ENCODE assay signal across 8 cellular contexts in the genomic region with DNA sequence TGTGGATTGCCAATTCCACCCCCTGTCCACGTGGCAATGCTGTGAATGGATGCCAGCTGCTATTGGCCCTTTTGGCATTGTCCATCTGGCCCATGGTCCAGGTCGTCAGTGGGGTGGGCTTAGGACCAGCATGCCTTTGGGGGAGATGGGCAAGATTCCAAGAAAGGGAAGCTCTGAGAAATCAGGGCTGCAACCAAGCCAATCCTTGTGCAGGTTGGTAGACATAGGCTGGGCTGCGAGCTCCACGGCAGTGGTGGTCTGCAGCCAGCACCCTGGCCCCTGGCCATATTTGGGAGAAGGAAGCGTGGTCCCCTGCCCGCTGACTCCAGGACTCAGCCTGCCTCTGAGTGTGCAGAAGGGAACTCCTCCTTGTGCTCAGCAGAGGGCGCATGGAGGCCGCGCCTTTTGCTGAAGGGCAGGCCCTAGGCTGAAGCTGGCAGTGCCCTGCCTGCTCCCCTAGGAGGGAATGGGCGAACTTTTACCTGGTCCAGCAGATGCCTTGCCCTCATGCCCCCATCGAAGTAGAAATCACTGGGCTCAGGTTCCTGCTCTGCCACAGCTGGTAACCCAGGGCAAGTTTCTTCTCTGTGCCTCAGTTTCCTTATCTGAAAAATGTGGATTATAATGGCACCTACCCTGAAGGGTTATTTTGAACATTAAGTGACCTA.
A peak's percentile ranks its signal among the peaks of the same experiment; 100 is the strongest.
DNase-seq lines count a peak whose midpoint lies in the region; ATAC-seq and TF ChIP-seq lines count a peak whose summit lies in the region.

No MANE protein-coding gene starts in this region.

- no peaks in the 10 kb centered on the region for H3K36me3 ChIP-seq in brain microvascular endothelial cell (replicated peaks)

- peaks cover 20% of the 10 kb centered on the region for H3K27me3 ChIP-seq in brain microvascular endothelial cell (replicated peaks)

- DNase-seq in NOMO-1 (lab: John Stamatoyannopoulos, UW; ENCODE audit: unreplicated experiment in 2 of 2) (peak; percentile 32 to 53), NOMO-1 treated with dmso at 0.1 percent for 144 hours (lab: John Stamatoyannopoulos, UW; ENCODE audit: unreplicated experiment) (no peak), NCI-H1092 treated with DMSO at 0.1 percent for 48 hours (lab: John Stamatoyannopoulos, UW) (peak; percentile 49), T1000 (lab: John Stamatoyannopoulos, UW) (peak; percentile 23), brain microvascular endothelial cell (peak; percentile 40), iris pigment epithelial cell (ENCODE audit: low read depth) (peak; percentile 65)
- peak; percentile 33 to 51 for DNase-seq in stimulated activated CD4-positive, alpha-beta T cell treated with anti-CD3 and anti-CD28 coated beads, Interleukin-15, amount 100 ng/mL, for 48 hours (ENCODE audit: low read depth in 2 of 2)

- no peak overlapping the region for H3K27ac ChIP-seq in brain microvascular endothelial cell

- TF ChIP-seq CTCF in brain microvascular endothelial cell (IDR thresholded peaks at IDR 0.05; ENCODE audit: low read depth, low read length, missing control alignments) = peak; percentile 92

- in situ Hi-C loops in brain microvascular endothelial cell (cut with HindIII; ENCODE audit: low pct_ligation_motif_present, low sequenced_read_pairs) = no loop called here

- H3K4me3 ChIP-seq in brain microvascular endothelial cell (ENCODE audit: low read depth, low read length) = no peak overlapping the region

- ATAC-seq in HG02610 (IDR thresholded peaks at IDR 0.05; ENCODE audit: unreplicated experiment) = peak; percentile 55
